ENCODE assay signal across 8 cellular contexts in genomic region chr18:21704603-21705364, GRCh38. TPM values are rescaled to one million over a fixed set of nuclear protein-coding genes. Genes with fewer than 3 reads are reported as not detected.
DNase-seq lines count a peak whose midpoint lies in the region; ATAC-seq and TF ChIP-seq lines count a peak whose summit lies in the region.

TSS of gene ABHD3 (minus strand) at chr18:21704774. CDS start at chr18:21704665, 109 bp downstream.

- ATAC-seq in HG03196 (IDR thresholded peaks at IDR 0.05; ENCODE audit: unreplicated experiment), result peak; percentile 94
- ATAC-seq in activated CD4-positive, CD25-positive, alpha-beta regulatory T cell treated with anti-CD3 and anti-CD28 coated beads, Interleukin-2, amount 50 U/mL, for 24 hours, result peak; percentile 95 to 96

- no peaks in the 10 kb centered on the region for H3K36me3 ChIP-seq in kidney epithelial cell (ENCODE audit: control insufficient read depth, insufficient read depth, low read length)

- peak; percentile 87 for DNase-seq in AG10803 (ENCODE audit: low read depth)
- peak; percentile 92 for DNase-seq in NCI-H345 (lab: John Stamatoyannopoulos, UW)
- DNase-seq in cerebellar cortex (ENCODE audit: low spot score), result peak; percentile 92
- no peak for DNase-seq in kidney epithelial cell (ENCODE audit: low read depth)
- DNase-seq in stimulated activated CD4-positive, alpha-beta T cell treated with anti-CD3 and anti-CD28 coated beads, Interleukin-15, amount 100 ng/mL, for 48 hours (ENCODE audit: low read depth in 2 of 2), result peak; percentile 79 to 88

- in situ Hi-C loops in GM18951 (cut with MboI; ENCODE audit: low sequenced_read_pairs, unreplicated experiment), result no loop called here

- peak; percentile 97 for TF ChIP-seq POLR2A in GM18951 (IDR thresholded peaks at IDR 0.05; ENCODE audit: extremely low read depth, insufficient read depth, insufficient read length)

- H3K4me3 ChIP-seq in AG10803 (ENCODE audit: low read length) (peak within 1 kb of the TSS; percentile 80), kidney epithelial cell (ENCODE audit: low read depth, low read length) (peak within 1 kb of the TSS; percentile 73)

- H3K27me3 ChIP-seq in kidney epithelial cell (ENCODE audit: control insufficient read depth, insufficient read depth, low read length), result no peaks in the 10 kb centered on the region

- peak; percentile 48 for TF ChIP-seq CTCF in AG10803 (conservative IDR thresholded peaks at IDR 0.05; ENCODE audit: low read length)
- peak; percentile 36 for TF ChIP-seq CTCF in kidney epithelial cell (IDR thresholded peaks at IDR 0.05; ENCODE audit: insufficient read depth, low read length, poor library complexity, severe bottlenecking)

RNA-seq across cellular contexts. Expression of gene ABHD3, which starts in this region (rescaled TPM):
- 13.7 and 18.4 TPM in 2 replicates for total RNA-seq in kidney epithelial cell
